ENCODE assay signal across 1 cellular context in genomic region chr19:55166530-55167268, GRCh38.
A peak's percentile ranks its signal among the peaks of the same experiment; 100 is the strongest.
TF ChIP-seq lines count a peak whose summit lies in the region.

Gene DNAAF3, minus strand, starts transcription at chr19:55166613. Its CDS starts 200 bp downstream, at chr19:55166413.

TF ChIP-seq in K562, 482 proteins besides CTCF, POLR2A, EP300 and RAD21 (continued from another document and continues in another):
- TF ChIP-seq SMAD1 (IDR thresholded peaks at IDR 0.05; ENCODE audit: low read depth, low read length, partially characterized antibody) = no peak
- TF ChIP-seq ZNF561 (CRISPR knock-in tag; conservative IDR thresholded peaks at IDR 0.05) = no peak
- no peak for TF ChIP-seq TAF1 (IDR thresholded peaks at IDR 0.05; ENCODE audit: control insufficient read depth, extremely low read depth, insufficient read depth, low read length, severe bottlenecking)
- TF ChIP-seq ZNF274 (IDR thresholded peaks at IDR 0.05; ENCODE audit: borderline replicate concordance, low read depth, low read length) = no peak
- TF ChIP-seq BDP1 (IDR thresholded peaks at IDR 0.05; ENCODE audit: insufficient read depth, insufficient read length) = no peak
- peak; percentile 100 for TF ChIP-seq BMI1 (IDR thresholded peaks at IDR 0.05; ENCODE audit: low read length)
- TF ChIP-seq HSF4 (CRISPR knock-in tag; IDR thresholded peaks at IDR 0.05; ENCODE audit: borderline replicate concordance) = no peak
- no peak for TF ChIP-seq ZNF398 (CRISPR knock-in tag; IDR thresholded peaks at IDR 0.05)
- TF ChIP-seq STAT5B (CRISPR knock-in tag; IDR thresholded peaks at IDR 0.05) = no peak
- no peak for TF ChIP-seq BACH1 (tag; IDR thresholded peaks at IDR 0.05)
- TF ChIP-seq PCBP1 (IDR thresholded peaks at IDR 0.05; ENCODE audit: low read depth, low read length, poor library complexity, severe bottlenecking) = no peak
- no peak for TF ChIP-seq SNIP1 (IDR thresholded peaks at IDR 0.05; ENCODE audit: low read depth)
- no peak for TF ChIP-seq CBX1 (IDR thresholded peaks at IDR 0.05; ENCODE audit: low read depth)
- TF ChIP-seq ZC3H11A (IDR thresholded peaks at IDR 0.05; ENCODE audit: low read depth, low read length) = no peak
- TF ChIP-seq ELK3 (CRISPR knock-in tag; IDR thresholded peaks at IDR 0.05) = no peak
- peak in 1 of 2 experiments; percentile 84 for TF ChIP-seq AFF1 (IDR thresholded peaks at IDR 0.05; ENCODE audit: low read depth in 1 of 2, partially characterized antibody in 2 of 2)
- TF ChIP-seq CGGBP1 (CRISPR knock-in tag; IDR thresholded peaks at IDR 0.05) = no peak
- TF ChIP-seq LEF1 (IDR thresholded peaks at IDR 0.05) = no peak
- TF ChIP-seq STAT5A (IDR thresholded peaks at IDR 0.05; ENCODE audit: borderline replicate concordance, low read length) = no peak; the same call in 1 of the 2 replicates
- TF ChIP-seq RAD51 (IDR thresholded peaks at IDR 0.05; ENCODE audit: borderline replicate concordance, low read depth) = no peak
- TF ChIP-seq ZNF707 (CRISPR knock-in tag; conservative IDR thresholded peaks at IDR 0.05) = peak; percentile 55; the same call in 1 of the 2 replicates
- peak; percentile 87 for TF ChIP-seq ELF4 (CRISPR knock-in tag; IDR thresholded peaks at IDR 0.05)
- no peak for TF ChIP-seq BRF1 (IDR thresholded peaks at IDR 0.05; ENCODE audit: borderline replicate concordance, extremely low read depth, insufficient read length)
- TF ChIP-seq NFE2L1 (tag; IDR thresholded peaks at IDR 0.05; ENCODE audit: borderline replicate concordance, low read depth) = no peak
- peak; percentile 29; the same call in 1 of the 2 replicates for TF ChIP-seq DMBX1 (CRISPR knock-in tag; IDR thresholded peaks at IDR 0.05; ENCODE audit: borderline replicate concordance)
- no peak for TF ChIP-seq RBM17 (IDR thresholded peaks at IDR 0.05; ENCODE audit: borderline replicate concordance, low read depth, low read length)
- no peak for TF ChIP-seq MXD1 (CRISPR knock-in tag; IDR thresholded peaks at IDR 0.05; ENCODE audit: borderline replicate concordance, poor library complexity, severe bottlenecking)
- no peak for TF ChIP-seq ZSCAN32 (CRISPR knock-in tag; IDR thresholded peaks at IDR 0.05)
- TF ChIP-seq KAT7 (CRISPR knock-in tag; IDR thresholded peaks at IDR 0.05; ENCODE audit: borderline replicate concordance) = no peak
- no peak for TF ChIP-seq JUNB (CRISPR knock-in tag; conservative IDR thresholded peaks at IDR 0.05)
- TF ChIP-seq SFPQ (IDR thresholded peaks at IDR 0.05; ENCODE audit: low read depth, low read length) = no peak
- peak; percentile 87; the same call in 1 of the 2 replicates for TF ChIP-seq CEBPB (tag; IDR thresholded peaks at IDR 0.05)
- TF ChIP-seq MECOM (CRISPR knock-in tag; IDR thresholded peaks at IDR 0.05) = no peak
- peak; percentile 91 for TF ChIP-seq NUFIP1 (IDR thresholded peaks at IDR 0.05; ENCODE audit: partially characterized antibody)
- peak; percentile 59; the same call in 1 of the 2 replicates for TF ChIP-seq XRCC5 (IDR thresholded peaks at IDR 0.05; ENCODE audit: low read depth, low read length)
- no peak for TF ChIP-seq ZNF551 (CRISPR knock-in tag; IDR thresholded peaks at IDR 0.05)
- no peak for TF ChIP-seq RBM14 (IDR thresholded peaks at IDR 0.05; ENCODE audit: borderline replicate concordance, insufficient read depth, low read depth, low read length)
- no peak for TF ChIP-seq HNRNPK (IDR thresholded peaks at IDR 0.05; ENCODE audit: low read depth, low read length, poor library complexity, severe bottlenecking)
- TF ChIP-seq DACH1 (IDR thresholded peaks at IDR 0.05; ENCODE audit: partially characterized antibody) = no peak
- 0 out of 2 replicates have a peak, but pooled peaks have one; percentile 60 for TF ChIP-seq ZNF212 (CRISPR knock-in tag; IDR thresholded peaks at IDR 0.05)
- TF ChIP-seq MTF1 (CRISPR knock-in tag; IDR thresholded peaks at IDR 0.05; ENCODE audit: borderline replicate concordance) = no peak
- TF ChIP-seq U2AF2 (optimal IDR thresholded peaks at IDR 0.05; ENCODE audit: low read depth, low read length) = no peak
- no peak for TF ChIP-seq NFIX (CRISPR knock-in tag; IDR thresholded peaks at IDR 0.05; ENCODE audit: low read depth)
- TF ChIP-seq BCL6 (CRISPR knock-in tag; IDR thresholded peaks at IDR 0.05) = 0 out of 2 replicates have a peak, but pooled peaks have one; percentile 42
- no peak for TF ChIP-seq ZNF12 (CRISPR knock-in tag; IDR thresholded peaks at IDR 0.05)
- TF ChIP-seq POLR3A (IDR thresholded peaks at IDR 0.05; ENCODE audit: borderline replicate concordance, extremely low read depth, insufficient read depth, insufficient read length) = no peak
